8 cellular contexts compared by ENCODE assay signal in the genomic region with DNA sequence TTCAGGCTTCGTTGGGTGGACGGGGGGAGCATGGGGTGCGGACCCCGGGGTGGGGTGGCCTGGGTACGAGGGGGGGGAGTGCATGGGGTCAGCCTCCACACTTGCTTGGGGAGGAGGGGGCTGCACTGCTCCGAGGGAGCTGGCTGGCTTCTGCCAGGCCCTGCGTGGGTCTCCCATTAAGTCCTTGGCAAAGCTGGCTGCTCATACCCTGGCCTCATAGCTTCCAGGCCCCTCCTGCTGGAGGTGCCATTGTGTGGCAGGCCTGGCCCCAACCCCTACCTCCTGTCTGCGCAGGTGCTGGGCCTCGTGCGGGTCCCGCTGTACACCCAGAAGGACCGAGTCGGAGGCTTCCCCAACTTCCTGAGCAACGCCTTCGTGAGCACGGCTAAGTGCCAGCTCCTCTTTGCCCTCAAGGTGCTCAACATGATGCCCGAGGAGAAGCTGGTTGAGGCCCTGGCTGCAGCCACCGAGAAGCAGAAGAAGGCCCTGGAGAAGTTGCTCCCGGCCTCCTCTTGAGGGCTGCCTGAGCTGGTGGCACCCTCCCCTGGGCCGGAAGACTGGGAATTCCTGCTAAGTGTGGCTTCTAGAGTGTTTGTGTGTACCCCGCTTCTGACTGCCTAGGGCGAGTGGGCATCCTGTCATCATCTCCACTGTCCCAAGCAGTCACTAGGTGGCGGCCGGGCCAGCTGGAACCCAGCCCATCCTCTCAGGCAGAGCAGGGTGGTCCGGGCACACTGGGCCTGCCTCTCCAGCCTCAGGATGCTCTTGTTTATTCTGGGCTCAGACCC.
DNase-seq lines count a peak whose midpoint lies in the region; ATAC-seq lines count a peak whose summit lies in the region.

No MANE protein-coding gene starts in this region.

- ATAC-seq in GM19395 (IDR thresholded peaks at IDR 0.05; ENCODE audit: unreplicated experiment) (no peak), HG03045 (IDR thresholded peaks at IDR 0.05; ENCODE audit: unreplicated experiment) (no peak)

- peak; percentile 6 for DNase-seq in NCI-H2227 treated with DMSO at 0.1 percent for 48 hours (lab: John Stamatoyannopoulos, UW)
- no peak for DNase-seq in NCI-H2227 (lab: John Stamatoyannopoulos, UW; ENCODE audit: unreplicated experiment)
- peak in 32 of 58 donors; percentile 13 to 68 (median 32) for DNase-seq in anterior cingulate cortex (lab: John Stamatoyannopoulos, UW)
- peak in 32 of 49 donors; percentile 14 to 72 (median 46) for DNase-seq in substantia nigra (lab: John Stamatoyannopoulos, UW)
- DNase-seq in EL: no peak

- peak overlapping the region; percentile 83 for H3K27ac ChIP-seq in substantia nigra (ENCODE audit: low read depth, low read length, poor library complexity, severe bottlenecking)

- peak overlapping the region; percentile 17 for H3K4me3 ChIP-seq in iPS-11a (ENCODE audit: low read depth, low read length)

Comparison
In these comparisons a context has a peak if more than half of its experiments do, and no peak if none do; other contexts are left out.
1. DNase-seq: peak in NCI-H2227 treated with DMSO at 0.1 percent for 48 hours (single experiment), anterior cingulate cortex (32 of 58) and substantia nigra (32 of 49); none in NCI-H2227 (single experiment) and EL (single experiment).